ENCODE assay signal across 14 cellular contexts in the genomic region with DNA sequence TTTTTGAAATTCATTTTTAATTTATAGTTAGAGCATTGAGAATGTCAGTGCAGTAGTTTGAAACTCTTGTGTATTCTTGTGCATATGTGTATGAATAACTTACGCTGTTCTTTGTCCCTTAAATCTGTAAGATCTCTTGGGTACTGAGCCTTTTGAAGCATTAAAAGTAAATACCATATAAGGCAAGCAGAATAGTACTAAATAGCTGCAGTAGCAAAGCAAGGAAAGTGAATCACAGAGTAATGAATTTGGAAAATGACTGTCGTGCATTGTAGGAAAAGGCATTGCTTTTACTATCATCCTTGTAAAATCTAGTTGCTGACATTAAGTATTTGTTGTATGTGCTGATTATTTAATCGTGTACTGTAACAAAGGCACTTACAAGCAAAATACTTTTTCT. TPM values are rescaled to one million over a fixed set of nuclear protein-coding genes. Genes with fewer than 3 reads are reported as not detected.
DNase-seq lines count a peak whose midpoint lies in the region; TF ChIP-seq lines count a peak whose summit lies in the region.
"Had no signal": no experiment of that assay in that cellular context is flagged by ENCODE, and none has a peak within 500 bp of the region (broad histone marks: within the 10 kb centered on the region; RNA-seq: fewer than 3 reads in every experiment).

No MANE protein-coding gene starts in this region.

- peak overlapping the region; percentile 88 for H3K27ac ChIP-seq in DOHH2 (ENCODE audit: low read depth, low read length)
- H3K27ac ChIP-seq in neural cell (ENCODE audit: low read length): peak overlapping the region; percentile 22
- H3K27ac ChIP-seq: C4-2B, upper lobe of right lung had no signal

- no peaks in the 10 kb centered on the region for H3K9me2 ChIP-seq in DOHH2 (replicated peaks; ENCODE audit: control insufficient read depth, low read length)
- H3K9me2 ChIP-seq in neural cell (ENCODE audit: insufficient read depth, low read length): no peaks in the 10 kb centered on the region

- H3F3A ChIP-seq in DOHH2 (ENCODE audit: control insufficient read depth, insufficient read depth): peaks cover 35% of the 10 kb centered on the region
- no peaks in the 10 kb centered on the region for H3F3A ChIP-seq in neural cell (ENCODE audit: insufficient read depth, low read length, poor library complexity, severe bottlenecking)

- H3K4me3 ChIP-seq in DOHH2 (ENCODE audit: low read length) (peak overlapping the region; percentile 27), endocrine pancreas (ENCODE audit: control insufficient read depth, insufficient read depth, low read length) (peak overlapping the region; percentile 12), neural cell (ENCODE audit: low read length) (no peak overlapping the region)
- H3K4me3 ChIP-seq: upper lobe of right lung had no signal

- TF ChIP-seq CTCF in DOHH2 (IDR thresholded peaks at IDR 0.05; ENCODE audit: low read depth, low read length, poor library complexity, severe bottlenecking): no peak
- TF ChIP-seq CTCF in neural cell (IDR thresholded peaks at IDR 0.05; ENCODE audit: poor library complexity, severe bottlenecking): no peak

- H3K4me1 ChIP-seq in DOHH2 (ENCODE audit: control insufficient read depth, low read length): peaks cover 97% of the 10 kb centered on the region
- H3K4me1 ChIP-seq in endocrine pancreas (ENCODE audit: control insufficient read depth, insufficient read depth, low read length): peaks cover 17% of the 10 kb centered on the region

- H3K79me2 ChIP-seq in DOHH2 (ENCODE audit: control insufficient read depth, low read length) (peaks cover 100% of the 10 kb centered on the region), neural cell (replicated peaks; ENCODE audit: insufficient read depth, low read length) (peaks cover 96% of the 10 kb centered on the region)

- DNase-seq in RKO (ENCODE audit: low spot score): peak; percentile 30
- no peak for DNase-seq in NCI-H526 (lab: John Stamatoyannopoulos, UW)
- DNase-seq in NOMO-1 treated with dmso at 0.1 percent for 144 hours (lab: John Stamatoyannopoulos, UW; ENCODE audit: unreplicated experiment): no peak
- no peak for DNase-seq in NCI-H146 (lab: John Stamatoyannopoulos, UW)
- DNase-seq in activated CD4-positive, CD25-positive, alpha-beta regulatory T cell (lab: John Stamatoyannopoulos, UW): no peak
- DNase-seq: activated B cell treated with CpG ODN at 0.5 μM for 24 hours, NCI-H226, retina, SHP77, upper lobe of right lung had no signal

- H3K27me3 ChIP-seq in DOHH2 (ENCODE audit: control insufficient read depth, low read length) (no peaks in the 10 kb centered on the region), endocrine pancreas (ENCODE audit: control insufficient read depth, insufficient read depth, low read length) (no peaks in the 10 kb centered on the region), neural cell (ENCODE audit: insufficient read depth, low read depth, low read length) (no peaks in the 10 kb centered on the region)
- H3K27me3 ChIP-seq: upper lobe of right lung had no signal

- H3K4me2 ChIP-seq in DOHH2 (ENCODE audit: low read length): peak overlapping the region; percentile 56
- H3K4me2 ChIP-seq in neural cell (ENCODE audit: low read length): no peak overlapping the region

- H3K36me3 ChIP-seq in DOHH2 (ENCODE audit: control insufficient read depth, low read length) (peaks cover 37% of the 10 kb centered on the region), endocrine pancreas (ENCODE audit: control insufficient read depth, insufficient read depth, low read length) (no peaks in the 10 kb centered on the region), neural cell (ENCODE audit: insufficient read depth, low read length) (no peaks in the 10 kb centered on the region)
- H3K36me3 ChIP-seq: upper lobe of right lung had no signal

- H3K9me3 ChIP-seq in DOHH2 (ENCODE audit: control insufficient read depth, insufficient read depth, low read length) (no peaks in the 10 kb centered on the region), endocrine pancreas (ENCODE audit: control insufficient read depth, low read length) (no peaks in the 10 kb centered on the region), neural cell (ENCODE audit: low read length) (no peaks in the 10 kb centered on the region)
- H3K9me3 ChIP-seq: upper lobe of right lung had no signal

- TF ChIP-seq EP300 in neural cell (conservative IDR thresholded peaks at IDR 0.05; ENCODE audit: poor library complexity, severe bottlenecking): no peak

- no peaks in the 10 kb centered on the region for H4K20me1 ChIP-seq in DOHH2 (ENCODE audit: control insufficient read depth, insufficient read depth, low read depth, low read length)
- H4K20me1 ChIP-seq in neural cell (ENCODE audit: insufficient read depth): no peaks in the 10 kb centered on the region

- no peak overlapping the region for H2AFZ ChIP-seq in neural cell (ENCODE audit: low read depth, low read length)

- TF ChIP-seq RAD21 in neural cell (conservative IDR thresholded peaks at IDR 0.05): no peak

- no peak overlapping the region for H3K9ac ChIP-seq in endocrine pancreas (ENCODE audit: control insufficient read depth, insufficient read depth, low read length)
- H3K9ac ChIP-seq in neural cell (ENCODE audit: low read length): no peak overlapping the region

TF ChIP-seq in neural cell, 6 proteins besides CTCF, POLR2A, EP300 and RAD21:
- TF ChIP-seq SMC3 (conservative IDR thresholded peaks at IDR 0.05; ENCODE audit: poor library complexity): no peak
- TF ChIP-seq, protein P1, sequence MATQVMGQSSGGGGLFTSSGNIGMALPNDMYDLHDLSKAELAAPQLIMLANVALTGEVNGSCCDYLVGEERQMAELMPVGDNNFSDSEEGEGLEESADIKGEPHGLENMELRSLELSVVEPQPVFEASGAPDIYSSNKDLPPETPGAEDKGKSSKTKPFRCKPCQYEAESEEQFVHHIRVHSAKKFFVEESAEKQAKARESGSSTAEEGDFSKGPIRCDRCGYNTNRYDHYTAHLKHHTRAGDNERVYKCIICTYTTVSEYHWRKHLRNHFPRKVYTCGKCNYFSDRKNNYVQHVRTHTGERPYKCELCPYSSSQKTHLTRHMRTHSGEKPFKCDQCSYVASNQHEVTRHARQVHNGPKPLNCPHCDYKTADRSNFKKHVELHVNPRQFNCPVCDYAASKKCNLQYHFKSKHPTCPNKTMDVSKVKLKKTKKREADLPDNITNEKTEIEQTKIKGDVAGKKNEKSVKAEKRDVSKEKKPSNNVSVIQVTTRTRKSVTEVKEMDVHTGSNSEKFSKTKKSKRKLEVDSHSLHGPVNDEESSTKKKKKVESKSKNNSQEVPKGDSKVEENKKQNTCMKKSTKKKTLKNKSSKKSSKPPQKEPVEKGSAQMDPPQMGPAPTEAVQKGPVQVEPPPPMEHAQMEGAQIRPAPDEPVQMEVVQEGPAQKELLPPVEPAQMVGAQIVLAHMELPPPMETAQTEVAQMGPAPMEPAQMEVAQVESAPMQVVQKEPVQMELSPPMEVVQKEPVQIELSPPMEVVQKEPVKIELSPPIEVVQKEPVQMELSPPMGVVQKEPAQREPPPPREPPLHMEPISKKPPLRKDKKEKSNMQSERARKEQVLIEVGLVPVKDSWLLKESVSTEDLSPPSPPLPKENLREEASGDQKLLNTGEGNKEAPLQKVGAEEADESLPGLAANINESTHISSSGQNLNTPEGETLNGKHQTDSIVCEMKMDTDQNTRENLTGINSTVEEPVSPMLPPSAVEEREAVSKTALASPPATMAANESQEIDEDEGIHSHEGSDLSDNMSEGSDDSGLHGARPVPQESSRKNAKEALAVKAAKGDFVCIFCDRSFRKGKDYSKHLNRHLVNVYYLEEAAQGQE (IDR thresholded peaks at IDR 0.05; ENCODE audit: borderline replicate concordance): no peak
- TF ChIP-seq EZH2 (IDR thresholded peaks at IDR 0.05; ENCODE audit: borderline replicate concordance, insufficient read depth, low read length, poor library complexity, severe bottlenecking): no peak
- TF ChIP-seq POLR2AphosphoS5 (IDR thresholded peaks at IDR 0.05): no peak
- no peak for TF ChIP-seq TAF1 (IDR thresholded peaks at IDR 0.05; ENCODE audit: low read depth)
- TF ChIP-seq MXI1 (conservative IDR thresholded peaks at IDR 0.05; ENCODE audit: poor library complexity, severe bottlenecking): no peak

RNA-seq across cellular contexts. Expression of gene CNOT2, which starts 12.1 kb away (rescaled TPM):
- polyA plus RNA-seq in neural cell: 144 and 158 TPM in 2 replicates
- polyA minus RNA-seq in neural cell: 413 and 492 TPM in 2 replicates
